In the genomic region with DNA sequence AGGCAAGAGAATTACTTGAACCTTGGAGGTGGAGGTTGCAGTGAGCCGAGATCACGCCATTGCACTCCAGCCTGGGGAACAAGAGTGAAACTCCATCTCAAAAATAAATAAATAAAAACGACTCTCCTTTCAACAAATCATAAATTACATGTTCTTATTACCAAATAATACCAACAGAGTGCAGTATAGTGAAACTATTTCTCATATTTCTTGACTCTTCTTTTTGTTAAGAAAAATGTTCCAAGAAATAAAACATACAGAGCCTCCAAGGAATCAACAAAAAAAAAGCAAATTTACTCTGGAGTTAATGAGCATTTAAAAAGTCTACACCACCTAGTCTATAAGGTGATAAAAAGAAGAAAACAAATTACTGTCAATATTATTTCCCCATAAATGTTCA, we compare ENCODE assay signal across 12 cellular contexts.
DNase-seq lines count a peak whose midpoint lies in the region; ATAC-seq and TF ChIP-seq lines count a peak whose summit lies in the region.
"Had no signal": no experiment of that assay in that cellular context is flagged by ENCODE, and none has a peak within 500 bp of the region (broad histone marks: within the 10 kb centered on the region; RNA-seq: fewer than 3 reads in every experiment).

No MANE protein-coding gene starts in this region.

- no peak for ATAC-seq in heart left ventricle
- no peak for ATAC-seq in activated T-helper 17 cell treated with anti-CD3 and anti-CD28 coated beads, Interleukin-2, amount 50 U/mL, for 72 hours (replicated peaks)
- no peak for ATAC-seq in memory B cell (ENCODE audit: low read depth)
- ATAC-seq in thoracic aorta (ENCODE audit: insufficient number of reproducible peaks, low FRiP score, low read depth): no peak
- no peak for ATAC-seq in HG02610 (IDR thresholded peaks at IDR 0.05; ENCODE audit: unreplicated experiment)

- intact Hi-C loops in heart left ventricle (cut with DNase I): loop anchor here in 5 of 10 donors (5.0 to 10.0 kb wide), 5 partner anchors 59 to 349 kb away; partner anchors contain the start of gene KLF12 (in 2 of the 5)

- H3K4me3 Mint-ChIP-seq in activated T-helper 17 cell treated with anti-CD3 and anti-CD28 coated beads, Interleukin-2, amount 50 U/mL, for 72 hours: no peak overlapping the region
- no peak overlapping the region for H3K4me3 Mint-ChIP-seq in memory B cell
- H3K4me3 Mint-ChIP-seq: nephron had no signal

- DNase-seq in heart left ventricle (no peak), right atrium auricular region (ENCODE audit: low spot score) (no peak), memory B cell (ENCODE audit: low spot score in 2 of 2) (no peak), thoracic aorta (ENCODE audit: low spot score) (no peak), medulla oblongata (ENCODE audit: extremely low spot score) (no peak)
- DNase-seq in activated T-cell treated with anti-CD3 and anti-CD28 coated beads, Interleukin-2, amount 50 U/mL, for 48 hours: no peak
- DNase-seq: activated naive CD4-positive, alpha-beta T cell treated with Interleukin-2 at 50 U/mL for 16 hours; NCI-H2171 treated with DMSO at 0.1 percent for 48 hours; stimulated activated CD4-positive, alpha-beta T cell treated with anti-CD3 and anti-CD28 coated beads, Interleukin-4, amount 100 ng/mL, for 24 hours had no signal

- no peaks in the 10 kb centered on the region for H3K9me3 ChIP-seq in heart left ventricle
- no peaks in the 10 kb centered on the region for H3K9me3 ChIP-seq in right atrium auricular region
- H3K9me3 ChIP-seq in thoracic aorta: no peaks in the 10 kb centered on the region

- peaks cover 30% of the 10 kb centered on the region for H3K36me3 Mint-ChIP-seq in activated T-helper 17 cell treated with anti-CD3 and anti-CD28 coated beads, Interleukin-2, amount 50 U/mL, for 72 hours (ENCODE audit: low read depth)
- peaks cover 20% of the 10 kb centered on the region for H3K36me3 Mint-ChIP-seq in memory B cell

- TF ChIP-seq CTCF in heart left ventricle (IDR thresholded peaks at IDR 0.05) (peak in 7 of 12 donors; percentile 10 to 43 (median 39)), right atrium auricular region (IDR thresholded peaks at IDR 0.05) (peak in 1 of 2 donors; percentile 38), thoracic aorta (IDR thresholded peaks at IDR 0.05) (peak; percentile 12)

- H3K4me1 ChIP-seq in heart left ventricle: peaks cover 0 to 48% (median 26%) of the 10 kb centered on the region in 12 donors
- H3K4me1 ChIP-seq in right atrium auricular region: peaks cover 0 to 23% of the 10 kb centered on the region in 2 donors
- H3K4me1 ChIP-seq in thoracic aorta (ENCODE audit: control insufficient read depth in 1 of 2, low read depth in 2 of 2): peaks cover 7 to 22% of the 10 kb centered on the region in 2 donors

- TF ChIP-seq POLR2A in heart left ventricle (IDR thresholded peaks at IDR 0.05): no peak

- H3K9me3 Mint-ChIP-seq in activated T-helper 17 cell treated with anti-CD3 and anti-CD28 coated beads, Interleukin-2, amount 50 U/mL, for 72 hours: no peaks in the 10 kb centered on the region
- no peaks in the 10 kb centered on the region for H3K9me3 Mint-ChIP-seq in memory B cell
- H3K9me3 Mint-ChIP-seq: nephron had no signal

- H3K36me3 ChIP-seq in heart left ventricle (peaks cover 0 to 9% (median 0%) of the 10 kb centered on the region in 9 donors), right atrium auricular region (no peaks in the 10 kb centered on the region), thoracic aorta (no peaks in the 10 kb centered on the region)

- WGBS in heart left ventricle, 4 donors: 58 to 70% (median 65%) methylated on average over 3 of the region's 3 CpGs

- H3K27me3 ChIP-seq in heart left ventricle (no peaks in the 10 kb centered on the region), right atrium auricular region (no peaks in the 10 kb centered on the region), thoracic aorta (replicated peaks; ENCODE audit: insufficient read depth) (no peaks in the 10 kb centered on the region)

- H3K4me1 Mint-ChIP-seq in activated T-helper 17 cell treated with anti-CD3 and anti-CD28 coated beads, Interleukin-2, amount 50 U/mL, for 72 hours: peaks cover 51% of the 10 kb centered on the region
- peaks cover 25% of the 10 kb centered on the region for H3K4me1 Mint-ChIP-seq in memory B cell

- peak overlapping the region; percentile 46 for H3K27ac Mint-ChIP-seq in activated T-helper 17 cell treated with anti-CD3 and anti-CD28 coated beads, Interleukin-2, amount 50 U/mL, for 72 hours
- peak overlapping the region; percentile 63 for H3K27ac Mint-ChIP-seq in memory B cell

- H3K4me3 ChIP-seq in heart left ventricle: no peak overlapping the region
- no peak overlapping the region for H3K4me3 ChIP-seq in right atrium auricular region
- no peak overlapping the region for H3K4me3 ChIP-seq in thoracic aorta

- H3K27ac ChIP-seq in heart left ventricle: peak overlapping the region in 9 of 12 donors; percentile 6 to 77 (median 50)
- peak overlapping the region in 1 of 2 donors; percentile 10 for H3K27ac ChIP-seq in right atrium auricular region
- H3K27ac ChIP-seq in thoracic aorta: peak overlapping the region in 1 of 2 donors; percentile 16

- no peaks in the 10 kb centered on the region for H3K27me3 Mint-ChIP-seq in activated T-helper 17 cell treated with anti-CD3 and anti-CD28 coated beads, Interleukin-2, amount 50 U/mL, for 72 hours
- no peaks in the 10 kb centered on the region for H3K27me3 Mint-ChIP-seq in memory B cell
